In the genomic region with DNA sequence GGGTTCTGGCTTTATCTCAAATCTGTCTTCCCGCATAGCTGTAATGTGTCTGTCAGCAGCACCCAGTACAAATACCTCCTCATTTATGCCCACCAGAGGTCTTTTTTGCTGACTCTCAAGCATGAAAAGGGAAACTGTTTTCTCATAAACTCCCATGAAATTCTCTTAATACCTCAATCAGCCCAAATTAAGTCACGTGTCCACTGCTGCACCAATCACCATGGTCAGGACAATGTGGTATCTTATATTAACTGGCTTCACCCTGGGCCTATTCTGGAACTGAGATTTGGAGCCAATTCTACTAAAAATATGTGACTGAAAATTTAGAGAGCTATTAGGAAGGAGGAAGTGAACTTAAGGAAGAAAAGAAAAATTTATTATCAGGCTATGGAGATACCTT, we compare ENCODE assay signal across 36 cellular contexts. TPM values are rescaled to one million over a fixed set of nuclear protein-coding genes. Genes with fewer than 3 reads are reported as not detected.
"Had no signal": no experiment of that assay in that cellular context is flagged by ENCODE, and none has a peak within 500 bp of the region (broad histone marks: within the 10 kb centered on the region; RNA-seq: fewer than 3 reads in every experiment).

No MANE protein-coding gene starts in this region.

- H3K4me1 ChIP-seq: adrenal gland, body of pancreas, breast epithelium had no signal

- H3K27me3 ChIP-seq: adrenal gland, body of pancreas, brain microvascular endothelial cell, breast epithelium had no signal

- H3K27ac ChIP-seq: adrenal gland, body of pancreas, brain microvascular endothelial cell, breast epithelium, VCaP had no signal

- H3K9me3 Mint-ChIP-seq: activated B cell treated with CpG ODN at 0.5 μM for 24 hours had no signal

- H3K4me3 Mint-ChIP-seq: activated B cell treated with CpG ODN at 0.5 μM for 24 hours; activated CD4-positive, alpha-beta memory T cell treated with anti-CD3 and anti-CD28 coated beads for 36 hours; activated CD4-positive, alpha-beta T cell treated with anti-CD3 and anti-CD28 coated beads, Interleukin-2, amount 10 ng/mL, durations not matched to agents 24 days and 14 days; activated CD8-positive, alpha-beta T cell treated with anti-CD3 and anti-CD28 coated beads for 36 hours; activated naive CD4-positive, alpha-beta T cell treated with anti-CD3 and anti-CD28 coated beads for 36 hours; activated naive CD8-positive, alpha-beta T cell treated with anti-CD3 and anti-CD28 coated beads for 36 hours; activated T-cell treated with anti-CD3 and anti-CD28 coated beads, Interleukin-2, amount 50 U/mL, for 4 hours; activated T-cell treated with anti-CD3 and anti-CD28 coated beads, Interleukin-2, amount 50 U/mL, for 72 hours; activated T-helper 1 cell treated with anti-CD3 and anti-CD28 coated beads, Interleukin-12 subunit alpha, Interleukin-12 subunit beta, Interleukin-2, Interleukin-4 antibody, amounts not matched to agents 30 ng/mL and 10 ng/mL and 1 ng/mL, durations not matched to agents 14 hours and 24 hours and 36 hours; activated T-helper 17 cell treated with anti-CD3 and anti-CD28 coated beads, Interleukin-2, amount 50 U/mL, for 72 hours; T-helper 2 cell treated with Interferon-gamma antibody and Interleukin-4, amounts not matched to agents 5 μg/mL and 100 μg/mL, for 36 hours had no signal

- H3K27ac Mint-ChIP-seq: activated B cell treated with CpG ODN at 0.5 μM for 24 hours; activated CD4-positive, alpha-beta memory T cell treated with anti-CD3 and anti-CD28 coated beads for 36 hours; activated CD4-positive, alpha-beta T cell treated with anti-CD3 and anti-CD28 coated beads, Interleukin-2, amount 10 ng/mL, durations not matched to agents 24 days and 14 days; activated CD8-positive, alpha-beta T cell treated with anti-CD3 and anti-CD28 coated beads for 36 hours; activated naive CD4-positive, alpha-beta T cell treated with anti-CD3 and anti-CD28 coated beads for 36 hours; activated naive CD4-positive, alpha-beta T cell treated with anti-CD3 and anti-CD28 coated beads, Interleukin-2, amount 50 U/mL, for 72 hours; activated naive CD8-positive, alpha-beta T cell treated with anti-CD3 and anti-CD28 coated beads for 36 hours; activated T-cell treated with anti-CD3 and anti-CD28 coated beads, Interleukin-2, amount 50 U/mL, for 72 hours; activated T-helper 1 cell treated with anti-CD3 and anti-CD28 coated beads, Interleukin-12 subunit alpha, Interleukin-12 subunit beta, Interleukin-2, Interleukin-4 antibody, amounts not matched to agents 30 ng/mL and 10 ng/mL and 1 ng/mL, durations not matched to agents 14 hours and 24 hours and 36 hours; activated T-helper 17 cell treated with anti-CD3 and anti-CD28 coated beads, Interleukin-2, amount 50 U/mL, for 72 hours; T-helper 2 cell treated with Interferon-gamma antibody and Interleukin-4, amounts not matched to agents 5 μg/mL and 100 μg/mL, for 36 hours had no signal

- ATAC-seq: activated CD8-positive, alpha-beta T cell treated with anti-CD3 and anti-CD28 coated beads for 36 hours; activated naive CD4-positive, alpha-beta T cell treated with anti-CD3 and anti-CD28 coated beads, Interleukin-2, amount 50 U/mL, for 72 hours; activated T-cell treated with anti-CD3 and anti-CD28 coated beads, Interleukin-2, amount 50 U/mL, for 4 hours; activated T-cell treated with anti-CD3 and anti-CD28 coated beads, Interleukin-2, amount 50 U/mL, for 72 hours; activated T-helper 17 cell treated with anti-CD3 and anti-CD28 coated beads, Interleukin-2, amount 50 U/mL, for 72 hours; body of pancreas had no signal

- DNase-seq: activated B cell treated with CpG ODN at 0.5 μM for 24 hours; activated CD4-positive, alpha-beta memory T cell treated with anti-CD3 and anti-CD28 coated beads for 36 hours; activated CD4-positive, alpha-beta T cell treated with anti-CD3 and anti-CD28 coated beads for 4 hours; activated CD4-positive, alpha-beta T cell treated with anti-CD3 and anti-CD28 coated beads, Interleukin-2, amount 10 ng/mL, durations not matched to agents 24 days and 14 days; activated CD4-positive, alpha-beta T cell treated with anti-CD3 and anti-CD28 coated beads, Interleukin-2, amount 50 U/mL, for 1 hour; activated CD4-positive, alpha-beta T cell treated with anti-CD3 and anti-CD28 coated beads, Interleukin-2, amount 50 U/mL, for 4 hours; activated CD4-positive, CD25-positive, alpha-beta regulatory T cell treated with anti-CD3 and anti-CD28 coated beads, Interleukin-2, amount 50 U/mL, for 72 hours; activated CD8-positive, alpha-beta memory T cell treated with anti-CD3 and anti-CD28 coated beads, Interleukin-2, amount 50 U/mL, for 4 hours; activated CD8-positive, alpha-beta T cell treated with anti-CD3 and anti-CD28 coated beads for 36 hours; activated effector memory CD4-positive, alpha-beta T cell treated with anti-CD3 and anti-CD28 coated beads, Interleukin-2, amount 50 U/mL, for 16 hours; activated gamma-delta T cell treated with Interleukin-2 at 50 U/mL for 16 hours; activated naive CD4-positive, alpha-beta T cell; activated naive CD4-positive, alpha-beta T cell treated with anti-CD3 and anti-CD28 coated beads for 36 hours; activated naive CD4-positive, alpha-beta T cell treated with anti-CD3 and anti-CD28 coated beads, Interleukin-2, amount 50 U/mL, for 16 hours; activated naive CD8-positive, alpha-beta T cell treated with anti-CD3 and anti-CD28 coated beads for 36 hours; activated T-cell treated with anti-CD3 and anti-CD28 coated beads for 4 hours; activated T-cell treated with anti-CD3 and anti-CD28 coated beads, Interleukin-2, amount 50 U/mL, for 1 hour; activated T-cell treated with anti-CD3 and anti-CD28 coated beads, Interleukin-2, amount 50 U/mL, for 4 hours; activated T-cell treated with anti-CD3 and anti-CD28 coated beads, Interleukin-2, amount 50 U/mL, for 72 hours; adrenal gland; amniotic stem cell; aorta; body of pancreas; brain microvascular endothelial cell; central memory CD4-positive, alpha-beta T cell; T-helper 2 cell; T-helper 9 cell had no signal

- H3K9me3 ChIP-seq: adrenal gland, body of pancreas had no signal

- H3K36me3 Mint-ChIP-seq: activated naive CD8-positive, alpha-beta T cell treated with anti-CD3 and anti-CD28 coated beads for 36 hours had no signal

- H3K4me3 ChIP-seq: adrenal gland, body of pancreas, breast epithelium had no signal

- H3K4me1 Mint-ChIP-seq: activated B cell treated with CpG ODN at 0.5 μM for 24 hours; activated T-helper 17 cell treated with anti-CD3 and anti-CD28 coated beads, Interleukin-2, amount 50 U/mL, for 72 hours had no signal

- H3K36me3 ChIP-seq: adrenal gland, brain microvascular endothelial cell, breast epithelium had no signal

RNA-seq across cellular contexts. Expression of gene IL21, which starts 58.4 kb away (rescaled TPM):
- total RNA-seq: activated B cell treated with CpG ODN at 0.5 μM for 24 hours; activated naive CD8-positive, alpha-beta T cell treated with anti-CD3 and anti-CD28 coated beads for 36 hours; adrenal gland; aorta; astrocyte; body of pancreas; breast epithelium; cardiac septum; cerebellum had no signal
